ENCODE assay signal across 8 cellular contexts in genomic region chr15:90414408-90415028, GRCh38. TPM values are rescaled to one million over a fixed set of nuclear protein-coding genes. Genes with fewer than 3 reads are reported as not detected.
DNase-seq lines count a peak whose midpoint lies in the region; ATAC-seq, FAIRE-seq and TF ChIP-seq lines count a peak whose summit lies in the region.

No MANE protein-coding gene starts in this region.

- peak overlapping the region; percentile 61 for H3K23ac ChIP-seq in mesendoderm (ENCODE audit: low read length)

- POLR2A ChIA-PET in A549 (lab: Yijun Ruan, JAX): interaction anchor here (0.6 to 2.5 kb wide), 3 partner anchors 12 to 35 kb away, joined by 3 to 14 read pairs (median 10); partner anchors contain the start of gene IQGAP1

- H3K9me3 Mint-ChIP-seq in HFFc6: peaks cover 8% of the 10 kb centered on the region

- peak overlapping the region; percentile 75 for H3K56ac ChIP-seq in mesendoderm (ENCODE audit: low read length)

- peaks cover 30% of the 10 kb centered on the region for H3K79me2 ChIP-seq in mesendoderm (ENCODE audit: control insufficient read depth, insufficient read depth, low read length)

- TF ChIP-seq POLR2A in A549 (IDR thresholded peaks at IDR 0.05; ENCODE audit: low read length): no peak

- no peak for TF ChIP-seq EP300 in A549 (IDR thresholded peaks at IDR 0.05)

- H3K9ac ChIP-seq in mesendoderm (ENCODE audit: low read length): peak overlapping the region; percentile 62

- 35% methylated on average over 9 of the region's 9 CpGs for WGBS in A549 (ENCODE audit: missing lambda C conversion rate)
- no CpG with 5 or more reads among the region's 9 CpGs for WGBS in mesendoderm (ENCODE audit: extremely low coverage, insufficient coverage, low lambda C conversion rate)

- no peaks in the 10 kb centered on the region for H3K27me3 ChIP-seq in mesendoderm (ENCODE audit: insufficient read depth, low read length, poor library complexity)

- H3K4ac ChIP-seq in mesendoderm (ENCODE audit: low read depth, low read length): peak overlapping the region; percentile 48

- peaks cover 57% of the 10 kb centered on the region for H3K4me1 ChIP-seq in A549
- H3K4me1 ChIP-seq in mesendoderm (ENCODE audit: control insufficient read depth, low read depth, low read length): peaks cover 24% of the 10 kb centered on the region

- no peak for FAIRE-seq in A549 (lab: Jason Lieb, UNC)

- H3K9me3 ChIP-seq in A549: no peaks in the 10 kb centered on the region

- H2BK120ac ChIP-seq in mesendoderm (ENCODE audit: low read depth, low read length): peak overlapping the region; percentile 7

- H3K27ac Mint-ChIP-seq in HFFc6: peak overlapping the region; percentile 98

- no peak for TF ChIP-seq RAD21 in A549 (conservative IDR thresholded peaks at IDR 0.05 in 1 of 2, IDR thresholded peaks at IDR 0.05 in 1 of 2)

- peak overlapping the region; percentile 86 for H2BK5ac ChIP-seq in mesendoderm (ENCODE audit: low read length)

- H2BK15ac ChIP-seq in mesendoderm (replicated peaks; ENCODE audit: low read depth): no peak overlapping the region

- DNase-seq in A549 (ENCODE audit: low read depth in 1 of 2, low spot score in 1 of 2): peak in 1 of 2 experiments; percentile 41
- DNase-seq in HFFc6: peak; percentile 85
- peak; percentile 77 for DNase-seq in amniotic stem cell (lab: John Stamatoyannopoulos, UW)
- peak; percentile 68 for DNase-seq in mesendoderm
- no peak for DNase-seq in NAMALWA (ENCODE audit: low spot score)
- no peak for DNase-seq in NCI-H524 (lab: John Stamatoyannopoulos, UW)

- TF ChIP-seq CTCF in A549 (IDR thresholded peaks at IDR 0.05) (no peak), HFFc6 (IDR thresholded peaks at IDR 0.05) (no peak)

- H3K79me1 ChIP-seq in mesendoderm (ENCODE audit: low read length): peaks cover 12% of the 10 kb centered on the region

- peak overlapping the region; percentile 69 for H3K18ac ChIP-seq in mesendoderm (ENCODE audit: low read length)

- peak; percentile 25 to 44; a peak in 4 of 6 replicates for ATAC-seq in A549
- no peak for ATAC-seq in HG02970 (IDR thresholded peaks at IDR 0.05; ENCODE audit: low FRiP score, unreplicated experiment)
- ATAC-seq in HG03097 (IDR thresholded peaks at IDR 0.05; ENCODE audit: low FRiP score, unreplicated experiment): no peak

- H4K5ac ChIP-seq in mesendoderm (ENCODE audit: low read length): no peak overlapping the region

- peaks cover 84% of the 10 kb centered on the region for H3K4me1 Mint-ChIP-seq in HFFc6 (ENCODE audit: low read depth)

- H4K8ac ChIP-seq in mesendoderm (ENCODE audit: low read depth, low read length): no peak overlapping the region

- peaks cover 26% of the 10 kb centered on the region for H3K36me3 Mint-ChIP-seq in HFFc6 (ENCODE audit: low read depth)

- H3K4me3 Mint-ChIP-seq in HFFc6: peak overlapping the region; percentile 89

- H3K4me2 ChIP-seq in A549 (peak overlapping the region; percentile 66), mesendoderm (ENCODE audit: low read length) (peak overlapping the region; percentile 40)

- H3K4me3 ChIP-seq in A549 (no peak overlapping the region), mesendoderm (ENCODE audit: low read length) (no peak overlapping the region)

- H3K27me3 Mint-ChIP-seq in HFFc6 (ENCODE audit: insufficient read depth): peaks cover 2% of the 10 kb centered on the region; the same call in 1 of the 2 replicates

- H2AK5ac ChIP-seq in mesendoderm (ENCODE audit: low read length): peak overlapping the region; percentile 100

- H3K27ac ChIP-seq in A549: peak overlapping the region; percentile 65 to 72
- peak overlapping the region; percentile 96 for H3K27ac ChIP-seq in mesendoderm (ENCODE audit: low read depth, low read length)

- H3K36me3 ChIP-seq in mesendoderm (ENCODE audit: control insufficient read depth, insufficient read depth, low read length): no peaks in the 10 kb centered on the region

- CTCF ChIA-PET in A549 (lab: Yijun Ruan, JAX): interaction anchor here (0.6 to 3.3 kb wide), 6 partner anchors 14 to 259 kb away, joined by 3 to 12 read pairs (median 4); no protein-coding TSS in a partner anchor

TF ChIP-seq in A549, 52 proteins besides CTCF, POLR2A, EP300 and RAD21:
- TF ChIP-seq PHF8 (IDR thresholded peaks at IDR 0.05; ENCODE audit: borderline replicate concordance, low read depth) (no peak), CEBPB (IDR thresholded peaks at IDR 0.05) (no peak), HDAC2 (IDR thresholded peaks at IDR 0.05) (no peak), ZNF302 (CRISPR knock-in tag; IDR thresholded peaks at IDR 0.05) (no peak), ZC3H11A (IDR thresholded peaks at IDR 0.05) (no peak), HEYL (CRISPR knock-in tag; IDR thresholded peaks at IDR 0.05) (no peak)

RNA-seq across cellular contexts. Expression of gene IQGAP1, which starts 26.5 kb away (rescaled TPM):
- 168 and 181 TPM in 2 replicates for polyA plus RNA-seq in A549 (2011; rRNA removed)
- polyA plus RNA-seq in A549 (2012; cell fraction: cytosol; rRNA removed): 11.7 and 12.7 TPM in 2 replicates
- 96.3 and 155 TPM in 2 replicates for polyA plus RNA-seq in A549 (2012; cell fraction: nucleus; rRNA removed)
- polyA plus RNA-seq in A549 (2017; fragmentation: RNase III; extraction: RNeasy Plus Mini Kit Qiagen cat#74134 plus additional on column Dnase treatment): 100 to 108 TPM (median 103 TPM) in 3 replicates
- polyA minus RNA-seq in A549 (2011; rRNA and poly(A)+ RNA removed): 215 and 230 TPM in 2 replicates
- 100 to 1,000 TPM; 172 to 201 (median 185) TPM for total RNA-seq in HFFc6 (2021; fragmentation: NEBNext Ultra II Directional; extraction: Animal tissue kit (Norgen Biotek cat#: 25700))
- polyA plus RNA-seq in mesendoderm (2013, experiment 1 of 2): 126 TPM
- polyA plus RNA-seq in mesendoderm (2013, experiment 2 of 2): 136 TPM

Comparison
In these comparisons a context has a peak if more than half of its experiments do, and no peak if none do; other contexts are left out.
1. ATAC-seq: peak in A549 (2 of 2); none in HG02970 (single experiment) and HG03097 (single experiment).
2. DNase-seq: peak in HFFc6 (single experiment), amniotic stem cell (single experiment) and mesendoderm (single experiment); none in NAMALWA (single experiment) and NCI-H524 (0 of 2).